Comparison of ENCODE assay signal across 22 cellular contexts in the genomic region with DNA sequence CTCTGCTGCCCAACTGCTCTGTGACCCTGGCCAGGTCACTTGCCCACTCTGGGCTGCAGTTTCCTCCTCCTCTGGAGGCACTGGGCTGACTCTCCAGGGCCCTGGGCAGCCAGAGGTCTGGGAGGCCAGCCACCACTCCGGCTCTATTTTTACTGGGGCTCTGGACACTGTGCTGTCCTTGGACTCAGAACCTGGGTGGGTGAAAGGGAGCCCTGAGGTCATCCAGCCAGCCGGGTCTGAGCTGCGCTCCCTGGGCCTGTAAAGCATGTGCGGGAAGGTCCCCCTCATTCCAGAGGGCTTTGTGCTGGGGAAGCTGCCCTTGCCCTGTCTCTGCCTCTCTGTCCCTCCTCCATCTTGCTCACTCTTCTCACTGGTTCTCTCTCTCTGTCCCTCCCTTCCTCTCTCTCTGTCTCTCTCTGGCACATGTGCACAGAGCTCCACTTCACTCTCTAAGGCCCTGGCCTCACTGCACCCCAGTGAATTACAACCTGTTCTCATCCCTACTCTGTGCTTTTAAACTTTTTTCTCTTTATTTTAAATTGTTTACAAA. TPM values are rescaled to one million over a fixed set of nuclear protein-coding genes. Genes with fewer than 3 reads are reported as not detected.
DNase-seq lines count a peak whose midpoint lies in the region; ATAC-seq lines count a peak whose summit lies in the region.
"Had no signal": no experiment of that assay in that cellular context is flagged by ENCODE, and none has a peak within 500 bp of the region (broad histone marks: within the 10 kb centered on the region; RNA-seq: fewer than 3 reads in every experiment).

No MANE protein-coding gene starts in this region.

- no CpG with 5 or more reads among the region's 4 CpGs for WGBS in trophoblast cell (ENCODE audit: extremely low coverage, insufficient coverage, insufficient read length)

- H2BK12ac ChIP-seq in trophoblast cell (ENCODE audit: low read length) = peak overlapping the region; percentile 5

- H4K12ac ChIP-seq in trophoblast cell (ENCODE audit: low read depth, low read length) = no peak overlapping the region

- DNase-seq in Right ventricle myocardium inferior (ENCODE audit: missing footprints) (peak; percentile 70), cardiac septum (ENCODE audit: low spot score) (no peak), left ventricle myocardium superior (peak; percentile 63), trophoblast cell (no peak), NAMALWA (ENCODE audit: low spot score) (no peak), OCI-M2 (lab: John Stamatoyannopoulos, UW; ENCODE audit: unreplicated experiment) (no peak), hypothalamus (lab: John Stamatoyannopoulos, UW) (no peak), NCI-H1694 treated with DMSO at 0.1 percent for 48 hours (lab: John Stamatoyannopoulos, UW) (no peak)
- DNase-seq: 8988T; activated CD8-positive, alpha-beta T cell treated with anti-CD3 and anti-CD28 coated beads, Interleukin-2, amount 10 ng/mL, durations not matched to agents 7 days and 5 days; CD4-positive, alpha-beta T cell; glutamatergic neuron; NCI-H2029 treated with DMSO at 0.1 percent for 48 hours; NCI-H526 treated with DMSO at 0.1 percent for 48 hours; T-cell; WERI-Rb-1 had no signal

- no peak overlapping the region for H3K4me3 ChIP-seq in trophoblast cell (ENCODE audit: low read depth, low read length)
- H3K4me3 ChIP-seq: coronary artery, prostate gland had no signal

- H3K9ac ChIP-seq in trophoblast cell (ENCODE audit: low read length) = no peak overlapping the region

- H3K14ac ChIP-seq in trophoblast cell (ENCODE audit: low read length) = no peak overlapping the region

- no peaks in the 10 kb centered on the region for H3K27me3 ChIP-seq in trophoblast cell (ENCODE audit: insufficient read depth, low read length)

- H3K36me3 ChIP-seq in trophoblast cell (ENCODE audit: control insufficient read depth in 1 of 2, insufficient read depth in 2 of 2, low read length in 2 of 2) = no peaks in the 10 kb centered on the region
- H3K36me3 ChIP-seq: prostate gland, WERI-Rb-1 had no signal

- no peak overlapping the region for H3K27ac ChIP-seq in trophoblast cell (ENCODE audit: low read depth, low read length)
- H3K27ac ChIP-seq: epithelial cell of prostate, WERI-Rb-1 had no signal

- H3K4me1 ChIP-seq in trophoblast cell (ENCODE audit: control insufficient read depth in 1 of 2, insufficient read depth in 2 of 2, low read length in 2 of 2) = peaks cover 19 to 31% of the 10 kb centered on the region in 2 experiments

- no peaks in the 10 kb centered on the region for H3K9me3 ChIP-seq in trophoblast cell (ENCODE audit: insufficient read depth, low read depth, low read length)
- H3K9me3 ChIP-seq: prostate gland had no signal

- no peak overlapping the region for H4K91ac ChIP-seq in trophoblast cell (ENCODE audit: low read depth, low read length)

- no peak overlapping the region for H2BK120ac ChIP-seq in trophoblast cell (ENCODE audit: insufficient read depth, low read length, poor library complexity)

- H3K79me2 ChIP-seq in trophoblast cell (ENCODE audit: control insufficient read depth, insufficient read depth, low read length, poor library complexity) = no peaks in the 10 kb centered on the region

- intact Hi-C loops in Right ventricle myocardium inferior (cut with DNase I) (loop anchor here (2.0 kb wide), 1 partner anchor 14 kb away; no protein-coding TSS in a partner anchor), cardiac septum (cut with DNase I) (no loop called here), left ventricle myocardium superior (cut with micrococcal nuclease) (no loop called here)

- no peak overlapping the region for H2AFZ ChIP-seq in trophoblast cell (ENCODE audit: insufficient read depth, low read length, poor library complexity)

- no peak overlapping the region for H4K8ac ChIP-seq in trophoblast cell (ENCODE audit: low read depth, low read length)

- peak overlapping the region; percentile 7 for H2AK5ac ChIP-seq in trophoblast cell (ENCODE audit: low read length)

- ATAC-seq in Right ventricle myocardium inferior (peak; percentile 60), left ventricle myocardium superior (peak; percentile 56)
- ATAC-seq: activated CD8-positive, alpha-beta T cell treated with anti-CD3 and anti-CD28 coated beads, Interleukin-2, amount 10 ng/mL, durations not matched to agents 7 days and 5 days; activated T-helper 17 cell treated with anti-CD3 and anti-CD28 coated beads, Interleukin-2, amount 50 U/mL, for 72 hours; T-cell had no signal

- H3K4me2 ChIP-seq in trophoblast cell (ENCODE audit: low read length) = no peak overlapping the region

- H3K23ac ChIP-seq in trophoblast cell (ENCODE audit: low read length) = no peak overlapping the region

- peaks cover 11% of the 10 kb centered on the region for H3K79me1 ChIP-seq in trophoblast cell (ENCODE audit: low read length)

- no peak overlapping the region for H3K4ac ChIP-seq in trophoblast cell (ENCODE audit: low read depth, low read length)

- no peak overlapping the region for H3K18ac ChIP-seq in trophoblast cell (ENCODE audit: low read length)

- H2BK5ac ChIP-seq in trophoblast cell (ENCODE audit: low read depth, low read length, poor library complexity) = no peak overlapping the region

RNA-seq across cellular contexts. Expression of a gene that starts 24.6 kb away (rescaled TPM):
- total RNA-seq in Right ventricle myocardium inferior (17,829 TPM), cardiac septum (7,641 TPM), left ventricle myocardium superior (17,299 TPM)
- polyA plus RNA-seq in trophoblast cell (2013) = 0.70 and 0.71 TPM in 2 replicates
- total RNA-seq: activated CD8-positive, alpha-beta T cell treated with anti-CD3 and anti-CD28 coated beads, Interleukin-2, amount 10 ng/mL, durations not matched to agents 7 days and 5 days; CD4-positive, alpha-beta T cell; T-cell; temporal lobe had no signal
- polyA plus RNA-seq: keratinocyte had no signal

RNA-seq across cellular contexts. Expression of a gene that starts 51.9 kb away (rescaled TPM):
- total RNA-seq in Right ventricle myocardium inferior (9.5 TPM), cardiac septum (3.5 TPM), left ventricle myocardium superior (9.4 TPM)
- 0.11 and 0.14 TPM in 2 replicates for polyA plus RNA-seq in trophoblast cell (2013)

RNA-seq across cellular contexts. Expression of a gene that starts 55.8 kb away (rescaled TPM):
- total RNA-seq in Right ventricle myocardium inferior = 6.6 TPM
- 5.7 TPM for total RNA-seq in cardiac septum
- total RNA-seq in left ventricle myocardium superior = 5.2 TPM
- polyA plus RNA-seq in trophoblast cell (2013) = 0.37 and 0.43 TPM in 2 replicates

Comparison
In these comparisons a context has a peak if more than half of its experiments do, and no peak if none do; other contexts are left out.
1. DNase-seq: peak in Right ventricle myocardium inferior (single experiment) and left ventricle myocardium superior (single experiment); none in cardiac septum (single experiment), trophoblast cell (0 of 2), NAMALWA (single experiment), OCI-M2 (single experiment), hypothalamus (0 of 51) and NCI-H1694 treated with DMSO at 0.1 percent for 48 hours (single experiment).